Comparison of ENCODE assay signal across 23 cellular contexts in genomic region chr19:45774765-45775164, GRCh38. TPM values are rescaled to one million over a fixed set of nuclear protein-coding genes. Genes with fewer than 3 reads are reported as not detected.
DNase-seq lines count a peak whose midpoint lies in the region; ATAC-seq, FAIRE-seq and TF ChIP-seq lines count a peak whose summit lies in the region.
"Had no signal": no experiment of that assay in that cellular context is flagged by ENCODE, and none has a peak within 500 bp of the region (broad histone marks: within the 10 kb centered on the region; RNA-seq: fewer than 3 reads in every experiment).

No MANE protein-coding gene starts in this region.

- CTCF ChIA-PET in Calu3 (lab: Charles Lee): no interaction called here
- CTCF ChIA-PET in GM12878 (lab: Yijun Ruan, JAX): no interaction called here
- CTCF ChIA-PET in activated naive CD4-positive, alpha-beta T cell treated with anti-CD3 and anti-CD28 coated beads, Interleukin-2, amount 10 ng/mL, durations not matched to agents 7 days and 5 days (lab: Charles Lee): no interaction called here

- H3K9ac ChIP-seq in GM12878 (ENCODE audit: control insufficient read depth, insufficient read depth, low read length) (no peak overlapping the region), liver (ENCODE audit: low read depth in 1 of 2, low read length in 2 of 2) (no peak overlapping the region)

- POLR2A ChIA-PET in GM12878 (lab: Charles Lee): interaction anchor here (0.5 kb wide), 1 partner anchor 58 kb away, joined by 6 read pairs; no protein-coding TSS in a partner anchor

- no peak overlapping the region for H3K4me3 Mint-ChIP-seq in Calu3 (ENCODE audit: low read depth, unreplicated experiment)
- no peak overlapping the region for H3K4me3 Mint-ChIP-seq in activated naive CD4-positive, alpha-beta T cell treated with anti-CD3 and anti-CD28 coated beads, Interleukin-2, amount 10 ng/mL, durations not matched to agents 7 days and 5 days
- H3K4me3 Mint-ChIP-seq: activated CD4-positive, alpha-beta T cell treated with anti-CD3 and anti-CD28 coated beads, Interleukin-2, amount 10 ng/mL, durations not matched to agents 7 days and 5 days; activated naive CD4-positive, alpha-beta T cell treated with anti-CD3 and anti-CD28 coated beads, Interleukin-2, amount 50 U/mL, for 24 hours; brain had no signal

- BruUV-seq in Calu3 (replicated peaks; lab: Mats Ljungman, UMichigan) (no TSS peak), GM12878 (replicated peaks; lab: Mats Ljungman, UMichigan) (no TSS peak)

- H3K36me3 ChIP-seq in GM12878 (ENCODE audit: control insufficient read depth in 2 of 2, insufficient read depth in 2 of 2, low read length in 1 of 2) (no peaks in the 10 kb centered on the region), liver (ENCODE audit: control insufficient read depth in 4 of 4, insufficient read depth in 3 of 4, low read depth in 1 of 4, low read length in 3 of 4) (no peaks in the 10 kb centered on the region)

- no peak for FAIRE-seq in GM12878 (lab: Jason Lieb, UNC)
- FAIRE-seq: H54 had no signal

- H3K9me3 ChIP-seq in GM12878 (replicated peaks; ENCODE audit: control insufficient read depth, insufficient read depth, low read length) (no peaks in the 10 kb centered on the region), liver (ENCODE audit: control insufficient read depth in 4 of 4, low read length in 3 of 4) (no peaks in the 10 kb centered on the region)
- H3K9me3 ChIP-seq: Peyer's patch had no signal

- no peak for TF ChIP-seq CTCF in Calu3 (IDR thresholded peaks at IDR 0.05; ENCODE audit: unreplicated experiment)
- no peak for TF ChIP-seq CTCF in GM12878 (IDR thresholded peaks at IDR 0.05 in 2 of 3, conservative IDR thresholded peaks at IDR 0.05 in 1 of 3; ENCODE audit: control insufficient read depth in 2 of 3, extremely low read depth in 1 of 3, insufficient read depth in 1 of 3, low read depth in 3 of 3, low read length in 3 of 3)
- peak; percentile 2 for TF ChIP-seq CTCF in liver (IDR thresholded peaks at IDR 0.05; ENCODE audit: low read depth, low read length, missing input control)

- no peak for ATAC-seq in GM12878
- ATAC-seq: left lobe of liver, SK-N-SH treated with all-trans-retinoic acid at 6 μM for 48 hours had no signal

- RAD21 ChIA-PET in GM12878 (lab: Charles Lee; ENCODE audit: unreplicated experiment): no interaction called here

- DNase-seq in Calu3 (peak; percentile 38), GM12878 (ENCODE audit: low read depth, low spot score) (no peak), NCI-H1417 (lab: John Stamatoyannopoulos, UW) (no peak), NCI-H524 (lab: John Stamatoyannopoulos, UW) (no peak)
- no peak for DNase-seq in activated naive CD4-positive, alpha-beta T cell treated with anti-CD3 and anti-CD28 coated beads, Interleukin-2, amount 10 ng/mL, durations not matched to agents 7 days and 5 days
- DNase-seq: activated CD4-positive, alpha-beta T cell treated with anti-CD3 and anti-CD28 coated beads, Interleukin-2, amount 10 ng/mL, durations not matched to agents 7 days and 5 days; activated T-cell treated with anti-CD3 and anti-CD28 coated beads for 4 hours; COR-L47; effector CD4-positive, alpha-beta T cell; hippocampal formation; NCI-H1105 treated with DMSO at 0.1 percent for 48 hours; NCI-H2171; Peyer's patch; stimulated activated CD4-positive, alpha-beta T cell treated with anti-CD3 and anti-CD28 coated beads, Interleukin-4, amount 100 ng/mL, for 1 hour; substantia nigra had no signal

- 93% methylated on average over 9 of the region's 9 CpGs for WGBS in GM12878 (ENCODE audit: insufficient coverage, insufficient replicate concordance, low lambda C conversion rate, missing lambda C conversion rate)
- 80% methylated on average over 9 of the region's 9 CpGs for WGBS in liver

- H3K4me3 ChIP-seq in GM12878 (no peak overlapping the region), liver (ENCODE audit: low read depth in 1 of 3, low read length in 3 of 3) (no peak overlapping the region)
- H3K4me3 ChIP-seq: Peyer's patch had no signal

- no peaks in the 10 kb centered on the region for H3K79me2 ChIP-seq in GM12878 (ENCODE audit: control insufficient read depth, insufficient read depth, low read length)

- H3K4me1 Mint-ChIP-seq in Calu3 (ENCODE audit: low read depth, unreplicated experiment): peaks cover 16% of the 10 kb centered on the region
- peaks cover 27% of the 10 kb centered on the region for H3K4me1 Mint-ChIP-seq in activated naive CD4-positive, alpha-beta T cell treated with anti-CD3 and anti-CD28 coated beads, Interleukin-2, amount 10 ng/mL, durations not matched to agents 7 days and 5 days

- peak; percentile 45 for TF ChIP-seq POLR2A in GM12878 (IDR thresholded peaks at IDR 0.05; ENCODE audit: low read depth, low read length)

- intact Hi-C loops in Calu3 (cut with micrococcal nuclease; ENCODE audit: unreplicated experiment) (no loop called here), GM12878 (cut with micrococcal nuclease; ENCODE audit: unreplicated experiment) (no loop called here)

- H4K20me1 ChIP-seq in GM12878 (ENCODE audit: control insufficient read depth, insufficient read depth): no peaks in the 10 kb centered on the region

- in situ Hi-C loops in GM12878 (cut with MboI): no loop called here

- no peak overlapping the region for H3K27ac ChIP-seq in GM12878 (ENCODE audit: control insufficient read depth, insufficient read depth)
- peak overlapping the region in 1 of 2 donors; percentile 32 for H3K27ac ChIP-seq in liver (ENCODE audit: low read depth in 1 of 2, low read length in 2 of 2)
- H3K27ac ChIP-seq: Peyer's patch had no signal

- H3K4me1 ChIP-seq in GM12878 (ENCODE audit: control insufficient read depth, insufficient read depth, low read length) (peaks cover 9% of the 10 kb centered on the region), liver (ENCODE audit: control insufficient read depth in 4 of 4, insufficient read depth in 4 of 4, low read length in 3 of 4) (peaks cover 6 to 48% (median 28%) of the 10 kb centered on the region in 4 donors)

- no peak for TF ChIP-seq EP300 in GM12878 (IDR thresholded peaks at IDR 0.05; ENCODE audit: borderline replicate concordance in 1 of 2, control insufficient read depth in 1 of 2, low read depth in 2 of 2, low read length in 2 of 2)

- no peak for TF ChIP-seq RAD21 in GM12878 (IDR thresholded peaks at IDR 0.05; ENCODE audit: insufficient read depth, low read depth, low read length)
- TF ChIP-seq RAD21 in liver (IDR thresholded peaks at IDR 0.05): no peak

- H3K36me3 Mint-ChIP-seq in Calu3 (ENCODE audit: insufficient read depth, unreplicated experiment): peaks cover 82% of the 10 kb centered on the region
- peaks cover 3% of the 10 kb centered on the region for H3K36me3 Mint-ChIP-seq in activated naive CD4-positive, alpha-beta T cell treated with anti-CD3 and anti-CD28 coated beads, Interleukin-2, amount 10 ng/mL, durations not matched to agents 7 days and 5 days

- SMC1A ChIA-PET in GM12878 (lab: Charles Lee; ENCODE audit: uncharacterized antibody, unreplicated experiment): no interaction called here

- H2AFZ ChIP-seq in GM12878 (ENCODE audit: control insufficient read depth, low read depth, low read length): no peak overlapping the region

- no peak overlapping the region for H3K4me2 ChIP-seq in GM12878 (ENCODE audit: control insufficient read depth, insufficient read depth)

- no peak overlapping the region for H3K27ac Mint-ChIP-seq in Calu3 (ENCODE audit: unreplicated experiment)
- no peak overlapping the region for H3K27ac Mint-ChIP-seq in activated naive CD4-positive, alpha-beta T cell treated with anti-CD3 and anti-CD28 coated beads, Interleukin-2, amount 10 ng/mL, durations not matched to agents 7 days and 5 days
- H3K27ac Mint-ChIP-seq: activated CD4-positive, alpha-beta T cell treated with anti-CD3 and anti-CD28 coated beads, Interleukin-2, amount 10 ng/mL, durations not matched to agents 7 days and 5 days; activated naive CD4-positive, alpha-beta T cell treated with anti-CD3 and anti-CD28 coated beads, Interleukin-2, amount 50 U/mL, for 24 hours; brain had no signal

- H3K27me3 Mint-ChIP-seq in Calu3 (ENCODE audit: unreplicated experiment): no peaks in the 10 kb centered on the region
- H3K27me3 Mint-ChIP-seq in activated naive CD4-positive, alpha-beta T cell treated with anti-CD3 and anti-CD28 coated beads, Interleukin-2, amount 10 ng/mL, durations not matched to agents 7 days and 5 days: peaks cover 78% of the 10 kb centered on the region
- H3K27me3 Mint-ChIP-seq: brain had no signal

- no peaks in the 10 kb centered on the region for H3K9me3 Mint-ChIP-seq in Calu3 (ENCODE audit: low read depth, unreplicated experiment)
- H3K9me3 Mint-ChIP-seq in activated naive CD4-positive, alpha-beta T cell treated with anti-CD3 and anti-CD28 coated beads, Interleukin-2, amount 10 ng/mL, durations not matched to agents 7 days and 5 days: no peaks in the 10 kb centered on the region
- H3K9me3 Mint-ChIP-seq: activated CD4-positive, alpha-beta T cell treated with anti-CD3 and anti-CD28 coated beads, Interleukin-2, amount 10 ng/mL, durations not matched to agents 7 days and 5 days; activated naive CD4-positive, alpha-beta T cell treated with anti-CD3 and anti-CD28 coated beads, Interleukin-2, amount 50 U/mL, for 24 hours had no signal

- H3K27me3 ChIP-seq in GM12878 (replicated peaks in 1 of 2; ENCODE audit: control insufficient read depth in 2 of 2, insufficient read depth in 2 of 2, low read length in 1 of 2) (no peaks in the 10 kb centered on the region), liver (ENCODE audit: control insufficient read depth in 4 of 4, insufficient read depth in 4 of 4, low read length in 3 of 4) (no peaks in the 10 kb centered on the region)
- H3K27me3 ChIP-seq: Peyer's patch had no signal

RNA-seq across cellular contexts. Expression of gene SIX5, which starts 5.7 kb away (rescaled TPM):
- total RNA-seq in Calu3 (2022) (12.9 and 15.0 TPM in 2 replicates), GM12878 (2014; rRNA removed) (3.9 and 5.8 TPM in 2 replicates), GM12878 (2014; rRNA removed; fragmentation: Illumina TruSeq; extraction: Trizol) (2.7 TPM in 2 replicates), GM12878 (2021) (10.1 and 10.5 TPM in 2 replicates), liver (1 to 10 TPM; 2.7 to 5.0 TPM)
- 5.6 and 6.7 TPM in 2 replicates for total RNA-seq in GM12878 (2013; cell fraction: nucleolus; rRNA removed)
- polyA plus RNA-seq in GM12878 (2011; ENCODE audit: low read depth): 0.39 TPM
- polyA plus RNA-seq in GM12878 (2011; rRNA removed) (0.66 and 2.3 TPM in 2 replicates), GM12878 (2014; fragmentation: Illumina TruSeq; extraction: Trizol) (1.2 and 3.3 TPM in 2 replicates), GM12878 (2014; fragmentation: Nextera tagmentation; extraction: Ambion mirVana) (not detected), GM12878 (2014; rRNA removed) (8.1 and 9.8 TPM in 2 replicates), GM12878 (2016; fragmentation: Nextera tagmentation; extraction: Ambion mirVana) (1 to 10 TPM; 1.9 to 2.3 TPM), liver (1 to 10 TPM; 3.7 to 9.9 TPM)
- polyA plus RNA-seq in GM12878 (2011; cell fraction: cytosol; rRNA removed): 3.5 and 5.5 TPM in 2 replicates
- polyA plus RNA-seq in GM12878 (2011; cell fraction: nucleus; rRNA removed): 25.1 and 25.5 TPM in 2 replicates
- 4.4 and 4.8 TPM in 2 replicates for polyA plus RNA-seq in GM12878 (2012)
- 1.0 and 2.6 TPM in 2 replicates for polyA minus RNA-seq in GM12878 (2011; rRNA and poly(A)+ RNA removed)
- polyA minus RNA-seq in GM12878 (2011; cell fraction: cytosol; rRNA and poly(A)+ RNA removed): 1.5 and 2.9 TPM in 2 replicates
- polyA minus RNA-seq in GM12878 (2011; cell fraction: nucleus; rRNA and poly(A)+ RNA removed): 4.0 and 7.3 TPM in 2 replicates

RNA-seq across cellular contexts. Expression of gene DMPK, which starts 7.5 kb away (rescaled TPM):
- total RNA-seq in Calu3 (2022): 70.8 and 76.0 TPM in 2 replicates
- total RNA-seq in GM12878 (2013; cell fraction: nucleolus; rRNA removed): 24.3 and 27.6 TPM in 2 replicates
- 5.7 and 6.6 TPM in 2 replicates for total RNA-seq in GM12878 (2014; rRNA removed)
- total RNA-seq in GM12878 (2014; rRNA removed; fragmentation: Illumina TruSeq; extraction: Trizol): 4.9 and 5.1 TPM in 2 replicates
- total RNA-seq in GM12878 (2021): 26.7 and 33.6 TPM in 2 replicates
- polyA plus RNA-seq in GM12878 (2011; ENCODE audit: low read depth): 18.1 TPM
- polyA plus RNA-seq in GM12878 (2011; rRNA removed): 3.9 and 5.4 TPM in 2 replicates
- polyA plus RNA-seq in GM12878 (2011; cell fraction: cytosol; rRNA removed): 5.1 and 8.4 TPM in 2 replicates
- 102 and 132 TPM in 2 replicates for polyA plus RNA-seq in GM12878 (2011; cell fraction: nucleus; rRNA removed)
- 21.5 and 29.6 TPM in 2 replicates for polyA plus RNA-seq in GM12878 (2012)
- polyA plus RNA-seq in GM12878 (2014; fragmentation: Illumina TruSeq; extraction: Trizol): 4.0 and 7.6 TPM in 2 replicates
- under 1 TPM; 0.60 to 0.84 TPM for polyA plus RNA-seq in GM12878 (2014; fragmentation: Nextera tagmentation; extraction: Ambion mirVana)
- polyA plus RNA-seq in GM12878 (2014; rRNA removed): 27.8 and 35.4 TPM in 2 replicates
- polyA plus RNA-seq in GM12878 (2016; fragmentation: Nextera tagmentation; extraction: Ambion mirVana): 1 to 10 TPM; 3.2 to 3.5 TPM
- 4.6 and 15.0 TPM in 2 replicates for polyA minus RNA-seq in GM12878 (2011; rRNA and poly(A)+ RNA removed)
- polyA minus RNA-seq in GM12878 (2011; cell fraction: cytosol; rRNA and poly(A)+ RNA removed): 3.2 and 4.1 TPM in 2 replicates
- polyA minus RNA-seq in GM12878 (2011; cell fraction: nucleus; rRNA and poly(A)+ RNA removed): 8.1 and 21.7 TPM in 2 replicates
- 10 to 100 TPM in 1 of 2 donors, 1 to 10 TPM in 1; 6.4 to 12.5 TPM for total RNA-seq in liver
- polyA plus RNA-seq in liver: 1 to 10 TPM; 1.8 to 5.9 TPM

RNA-seq across cellular contexts. Expression of gene DMWD, which starts 17.9 kb away (rescaled TPM):
- total RNA-seq in Calu3 (2022) (74.9 and 76.9 TPM in 2 replicates), GM12878 (2014; rRNA removed) (28.7 and 31.2 TPM in 2 replicates), GM12878 (2014; rRNA removed; fragmentation: Illumina TruSeq; extraction: Trizol) (15.7 and 17.8 TPM in 2 replicates), GM12878 (2021) (51.3 and 56.0 TPM in 2 replicates), liver (10 to 100 TPM; 11.3 to 14.6 TPM)
- total RNA-seq in GM12878 (2013; cell fraction: nucleolus; rRNA removed): 87.3 and 99.9 TPM in 2 replicates
- 7.9 TPM for polyA plus RNA-seq in GM12878 (2011; ENCODE audit: low read depth)
- polyA plus RNA-seq in GM12878 (2011; rRNA removed) (8.2 and 13.2 TPM in 2 replicates), GM12878 (2014; fragmentation: Illumina TruSeq; extraction: Trizol) (5.3 and 10.1 TPM in 2 replicates), GM12878 (2014; fragmentation: Nextera tagmentation; extraction: Ambion mirVana) (1 to 10 TPM; 3.5 to 3.8 TPM), GM12878 (2014; rRNA removed) (31.7 and 38.9 TPM in 2 replicates), GM12878 (2016; fragmentation: Nextera tagmentation; extraction: Ambion mirVana) (1 to 10 TPM; 5.2 to 7.6 TPM), liver (1 to 10 TPM; 3.7 to 6.5 TPM)
- 16.4 and 22.2 TPM in 2 replicates for polyA plus RNA-seq in GM12878 (2011; cell fraction: cytosol; rRNA removed)
- polyA plus RNA-seq in GM12878 (2011; cell fraction: nucleus; rRNA removed): 55.0 and 67.0 TPM in 2 replicates
- polyA plus RNA-seq in GM12878 (2012): 17.8 and 24.1 TPM in 2 replicates
- 21.9 and 39.8 TPM in 2 replicates for polyA minus RNA-seq in GM12878 (2011; rRNA and poly(A)+ RNA removed)
- polyA minus RNA-seq in GM12878 (2011; cell fraction: cytosol; rRNA and poly(A)+ RNA removed): 10.2 and 18.1 TPM in 2 replicates
- 32.9 and 77.0 TPM in 2 replicates for polyA minus RNA-seq in GM12878 (2011; cell fraction: nucleus; rRNA and poly(A)+ RNA removed)

RNA-seq across cellular contexts. Expression of gene RSPH6A, which starts 40.3 kb away (rescaled TPM):
- total RNA-seq in Calu3 (2022): 0.44 and 0.52 TPM in 2 replicates
- total RNA-seq in GM12878 (2013; cell fraction: nucleolus; rRNA removed): 2.9 and 4.0 TPM in 2 replicates
- total RNA-seq in GM12878 (2014; rRNA removed): 0.06 and 0.16 TPM in 2 replicates
- total RNA-seq in GM12878 (2014; rRNA removed; fragmentation: Illumina TruSeq; extraction: Trizol): 0.14 and 0.18 TPM in 2 replicates
- 0.37 and 0.41 TPM in 2 replicates for total RNA-seq in GM12878 (2021)
- polyA plus RNA-seq in GM12878 (2011; ENCODE audit: low read depth): not detected
- 0.06 TPM in 1 of 2 replicates, not detected in the other for polyA plus RNA-seq in GM12878 (2011; rRNA removed)
- 0.12 and 0.13 TPM in 2 replicates for polyA plus RNA-seq in GM12878 (2011; cell fraction: cytosol; rRNA removed)
- polyA plus RNA-seq in GM12878 (2011; cell fraction: nucleus; rRNA removed): 0.43 and 0.76 TPM in 2 replicates
- polyA plus RNA-seq in GM12878 (2012): 0.14 TPM in 1 of 2 replicates, not detected in the other
- 0.03 TPM in 1 of 2 replicates, not detected in the other for polyA plus RNA-seq in GM12878 (2014; fragmentation: Illumina TruSeq; extraction: Trizol)
- not detected for polyA plus RNA-seq in GM12878 (2014; fragmentation: Nextera tagmentation; extraction: Ambion mirVana)
- polyA plus RNA-seq in GM12878 (2014; rRNA removed): 0.29 and 0.37 TPM in 2 replicates
- polyA plus RNA-seq in GM12878 (2016; fragmentation: Nextera tagmentation; extraction: Ambion mirVana): under 1 TPM in 1 of 2 experiments, not detected in 1; 0.25 TPM
- 0.15 and 0.36 TPM in 2 replicates for polyA minus RNA-seq in GM12878 (2011; rRNA and poly(A)+ RNA removed)
- 0.52 TPM in 1 of 2 replicates, not detected in the other for polyA minus RNA-seq in GM12878 (2011; cell fraction: cytosol; rRNA and poly(A)+ RNA removed)
- 0.60 and 0.96 TPM in 2 replicates for polyA minus RNA-seq in GM12878 (2011; cell fraction: nucleus; rRNA and poly(A)+ RNA removed)
- under 1 TPM in 1 of 2 donors, not detected in 1; 0.08 TPM for total RNA-seq in liver
- not detected for polyA plus RNA-seq in liver
- total RNA-seq: left lobe of liver had no signal

RNA-seq across cellular contexts. Expression of gene MEIOSIN, which starts 41.5 kb away (rescaled TPM):
- total RNA-seq in Calu3 (2022) (not detected in 2 replicates), GM12878 (2014; rRNA removed) (0.11 and 0.17 TPM in 2 replicates), GM12878 (2014; rRNA removed; fragmentation: Illumina TruSeq; extraction: Trizol) (not detected in 2 replicates), GM12878 (2021) (not detected in 2 replicates), liver (not detected)
- total RNA-seq in GM12878 (2013; cell fraction: nucleolus; rRNA removed): not detected in 2 replicates
- polyA plus RNA-seq in GM12878 (2011; ENCODE audit: low read depth): not detected
- polyA plus RNA-seq in GM12878 (2011; rRNA removed) (0.04 and 0.11 TPM in 2 replicates), GM12878 (2014; fragmentation: Illumina TruSeq; extraction: Trizol) (0.06 TPM in 1 of 2 replicates, not detected in the other), GM12878 (2014; fragmentation: Nextera tagmentation; extraction: Ambion mirVana) (not detected), GM12878 (2014; rRNA removed) (0.04 and 0.05 TPM in 2 replicates), GM12878 (2016; fragmentation: Nextera tagmentation; extraction: Ambion mirVana) (under 1 TPM; 0.19 to 0.66 TPM), liver (not detected)
- polyA plus RNA-seq in GM12878 (2011; cell fraction: cytosol; rRNA removed): 0.15 and 0.17 TPM in 2 replicates
- polyA plus RNA-seq in GM12878 (2011; cell fraction: nucleus; rRNA removed): 0.15 and 0.16 TPM in 2 replicates
- polyA plus RNA-seq in GM12878 (2012): 0.07 and 0.08 TPM in 2 replicates
- polyA minus RNA-seq in GM12878 (2011; rRNA and poly(A)+ RNA removed): 0.10 and 0.15 TPM in 2 replicates
- polyA minus RNA-seq in GM12878 (2011; cell fraction: cytosol; rRNA and poly(A)+ RNA removed): not detected in 2 replicates
- not detected in 2 replicates for polyA minus RNA-seq in GM12878 (2011; cell fraction: nucleus; rRNA and poly(A)+ RNA removed)
- total RNA-seq: activated CD4-positive, alpha-beta T cell treated with anti-CD3 and anti-CD28 coated beads, Interleukin-2, amount 10 ng/mL, durations not matched to agents 7 days and 5 days; left lobe of liver; LHCN-M2; omental fat pad; Peyer's patch had no signal
